ENCODE assay signal across 10 cellular contexts in genomic region chr19:39557791-39558622, GRCh38. TPM values are rescaled to one million over a fixed set of nuclear protein-coding genes. Genes with fewer than 3 reads are reported as not detected.
A peak's percentile ranks its signal among the peaks of the same experiment; 100 is the strongest.
DNase-seq lines count a peak whose midpoint lies in the region; ATAC-seq and TF ChIP-seq lines count a peak whose summit lies in the region.
"Had no signal": no experiment of that assay in that cellular context is flagged by ENCODE, and none has a peak within 500 bp of the region (broad histone marks: within the 10 kb centered on the region; RNA-seq: fewer than 3 reads in every experiment).

No MANE protein-coding gene starts in this region.

- H3K27ac ChIP-seq in gastroesophageal sphincter, result no peak overlapping the region

- H3K27ac Mint-ChIP-seq in activated naive CD8-positive, alpha-beta T cell treated with anti-CD3 and anti-CD28 coated beads, Interleukin-2, amount 50 U/mL, for 24 hours, result peak overlapping the region; percentile 40
- peak overlapping the region; percentile 43 for H3K27ac Mint-ChIP-seq in stimulated activated naive B cell treated with anti-CD40 and anti-IgM and Interleukin-4, amounts not matched to agents 10 μg/mL and 1 μg/mL and 100 μg/mL, for 72 hours

- TF ChIP-seq CTCF in gastroesophageal sphincter (IDR thresholded peaks at IDR 0.05), result no peak

- peaks cover 16% of the 10 kb centered on the region for H3K4me1 Mint-ChIP-seq in activated naive CD8-positive, alpha-beta T cell treated with anti-CD3 and anti-CD28 coated beads, Interleukin-2, amount 50 U/mL, for 24 hours
- peaks cover 13 to 16% of the 10 kb centered on the region in 2 donors for H3K4me1 Mint-ChIP-seq in stimulated activated naive B cell treated with anti-CD40 and anti-IgM and Interleukin-4, amounts not matched to agents 10 μg/mL and 1 μg/mL and 100 μg/mL, for 72 hours

- H3K9me3 ChIP-seq in gastroesophageal sphincter, result no peaks in the 10 kb centered on the region

- TF ChIP-seq POLR2A in gastroesophageal sphincter (IDR thresholded peaks at IDR 0.05), result no peak

- peak; percentile 52 for ATAC-seq in activated naive CD8-positive, alpha-beta T cell treated with anti-CD3 and anti-CD28 coated beads, Interleukin-2, amount 50 U/mL, for 24 hours
- no peak for ATAC-seq in stimulated activated naive B cell treated with anti-CD40 and anti-IgM and Interleukin-4, amounts not matched to agents 10 μg/mL and 1 μg/mL and 100 μg/mL, for 72 hours (replicated peaks)
- no peak for ATAC-seq in gastroesophageal sphincter

- peak; percentile 18 for DNase-seq in activated naive CD4-positive, alpha-beta T cell treated with Interleukin-2 at 50 U/mL for 16 hours
- no peak for DNase-seq in activated naive CD4-positive, alpha-beta T cell treated with anti-CD3 and anti-CD28 coated beads, Interleukin-2, amount 50 U/mL, for 16 hours
- peak; percentile 78 for DNase-seq in NCI-H2107 treated with DMSO at 0.1 percent for 48 hours (lab: John Stamatoyannopoulos, UW; ENCODE audit: unreplicated experiment)
- DNase-seq in activated naive CD8-positive, alpha-beta T cell treated with anti-CD3 and anti-CD28 coated beads, Interleukin-2, amount 50 U/mL, for 24 hours, result no peak
- no peak for DNase-seq in stimulated activated naive B cell treated with anti-CD40 and anti-IgM and Interleukin-4, amounts not matched to agents 10 μg/mL and 1 μg/mL and 100 μg/mL, for 72 hours
- DNase-seq in NCI-H82 treated with DMSO at 0.1 percent for 48 hours (lab: John Stamatoyannopoulos, UW; ENCODE audit: unreplicated experiment), result no peak
- DNase-seq in hepatic stellate cell (ENCODE audit: low spot score), result no peak
- DNase-seq: GF-D8, NCI-H446 had no signal

- peak overlapping the region; percentile 40 for H3K4me3 Mint-ChIP-seq in activated naive CD8-positive, alpha-beta T cell treated with anti-CD3 and anti-CD28 coated beads, Interleukin-2, amount 50 U/mL, for 24 hours
- peak overlapping the region in 1 of 2 donors; percentile 2 for H3K4me3 Mint-ChIP-seq in stimulated activated naive B cell treated with anti-CD40 and anti-IgM and Interleukin-4, amounts not matched to agents 10 μg/mL and 1 μg/mL and 100 μg/mL, for 72 hours

- H3K4me1 ChIP-seq in gastroesophageal sphincter, result no peaks in the 10 kb centered on the region

- H3K27me3 Mint-ChIP-seq in activated naive CD8-positive, alpha-beta T cell treated with anti-CD3 and anti-CD28 coated beads, Interleukin-2, amount 50 U/mL, for 24 hours, result no peaks in the 10 kb centered on the region
- peaks cover 0 to 7% of the 10 kb centered on the region in 2 donors for H3K27me3 Mint-ChIP-seq in stimulated activated naive B cell treated with anti-CD40 and anti-IgM and Interleukin-4, amounts not matched to agents 10 μg/mL and 1 μg/mL and 100 μg/mL, for 72 hours

- peaks cover 30% of the 10 kb centered on the region for H3K27me3 ChIP-seq in gastroesophageal sphincter

- H3K4me3 ChIP-seq in gastroesophageal sphincter, result no peak overlapping the region

- H3K36me3 ChIP-seq in gastroesophageal sphincter, result no peaks in the 10 kb centered on the region

- WGBS in gastroesophageal sphincter (ENCODE audit: low coverage in 1 of 2), 2 donors, result 60 to 71% methylated on average over 3 to 5 of the region's 5 CpGs

- H3K36me3 Mint-ChIP-seq in activated naive CD8-positive, alpha-beta T cell treated with anti-CD3 and anti-CD28 coated beads, Interleukin-2, amount 50 U/mL, for 24 hours (ENCODE audit: low read depth), result no peaks in the 10 kb centered on the region
- H3K36me3 Mint-ChIP-seq in stimulated activated naive B cell treated with anti-CD40 and anti-IgM and Interleukin-4, amounts not matched to agents 10 μg/mL and 1 μg/mL and 100 μg/mL, for 72 hours, result no peaks in the 10 kb centered on the region

- TF ChIP-seq EP300 in gastroesophageal sphincter (IDR thresholded peaks at IDR 0.05), result no peak

- H3K9me3 Mint-ChIP-seq in activated naive CD8-positive, alpha-beta T cell treated with anti-CD3 and anti-CD28 coated beads, Interleukin-2, amount 50 U/mL, for 24 hours, result no peaks in the 10 kb centered on the region
- H3K9me3 Mint-ChIP-seq in stimulated activated naive B cell treated with anti-CD40 and anti-IgM and Interleukin-4, amounts not matched to agents 10 μg/mL and 1 μg/mL and 100 μg/mL, for 72 hours, result no peaks in the 10 kb centered on the region

RNA-seq across cellular contexts. Expression of gene EID2, which starts 18.0 kb away (rescaled TPM):
- 10 to 100 TPM; 11.4 to 17.3 (median 14.7) TPM for total RNA-seq in gastroesophageal sphincter

RNA-seq across cellular contexts. Expression of gene EID2B, which starts 25.4 kb away (rescaled TPM):
- 1 to 10 TPM; 5.0 to 8.3 (median 6.5) TPM for total RNA-seq in gastroesophageal sphincter

RNA-seq across cellular contexts. Expression of gene SELENOV, which starts 43.1 kb away (rescaled TPM):
- not detected for total RNA-seq in gastroesophageal sphincter

RNA-seq across cellular contexts. Expression of gene LGALS13, which starts 44.3 kb away (rescaled TPM):
- not detected for total RNA-seq in gastroesophageal sphincter

RNA-seq across cellular contexts. Expression of gene DLL3, which starts 59.3 kb away (rescaled TPM):
- total RNA-seq in gastroesophageal sphincter, result not detected

Comparison
In these comparisons a context has a peak if more than half of its experiments do, and no peak if none do; other contexts are left out.
1. DNase-seq: peak in activated naive CD4-positive, alpha-beta T cell treated with Interleukin-2 at 50 U/mL for 16 hours (single experiment) and NCI-H2107 treated with DMSO at 0.1 percent for 48 hours (single experiment); none in activated naive CD4-positive, alpha-beta T cell treated with anti-CD3 and anti-CD28 coated beads, Interleukin-2, amount 50 U/mL, for 16 hours (single experiment), activated naive CD8-positive, alpha-beta T cell treated with anti-CD3 and anti-CD28 coated beads, Interleukin-2, amount 50 U/mL, for 24 hours (single experiment), stimulated activated naive B cell treated with anti-CD40 and anti-IgM and Interleukin-4, amounts not matched to agents 10 μg/mL and 1 μg/mL and 100 μg/mL, for 72 hours (single experiment), NCI-H82 treated with DMSO at 0.1 percent for 48 hours (single experiment) and hepatic stellate cell (single experiment).